8 cellular contexts compared by ENCODE assay signal in the genomic region with DNA sequence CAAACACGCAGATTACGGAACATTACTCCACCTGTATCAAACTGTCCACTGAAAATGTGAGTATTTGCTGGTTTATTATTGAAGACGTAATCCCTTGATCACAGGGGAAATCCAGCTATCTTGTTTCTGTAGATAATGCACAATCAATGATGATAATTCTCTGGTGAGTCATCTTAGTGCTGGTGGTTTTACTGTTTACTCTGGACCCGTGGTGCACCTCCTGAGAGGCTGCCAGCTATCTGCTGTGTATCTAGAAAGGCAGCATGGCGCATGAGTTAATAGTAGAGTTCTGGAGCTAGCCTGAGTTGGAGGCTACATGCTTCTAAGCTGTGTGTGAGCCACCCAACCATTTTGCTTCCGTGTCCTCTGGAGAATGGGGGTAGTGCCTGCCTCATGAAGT. TPM values are rescaled to one million over a fixed set of nuclear protein-coding genes. Genes with fewer than 3 reads are reported as not detected.
DNase-seq lines count a peak whose midpoint lies in the region; ATAC-seq and TF ChIP-seq lines count a peak whose summit lies in the region.

No MANE protein-coding gene starts in this region.

- TF ChIP-seq CTCF in fibroblast of pulmonary artery (IDR thresholded peaks at IDR 0.05; ENCODE audit: low read length, missing control alignments): no peak

- ATAC-seq in HG03521 (IDR thresholded peaks at IDR 0.05; ENCODE audit: unreplicated experiment) (no peak), GM21576 (IDR thresholded peaks at IDR 0.05; ENCODE audit: unreplicated experiment) (no peak), HG03520 (IDR thresholded peaks at IDR 0.05; ENCODE audit: unreplicated experiment) (no peak)

- no peak overlapping the region for H3K4me3 ChIP-seq in fibroblast of pulmonary artery (replicated peaks; ENCODE audit: low read depth, low read length)

- peak; percentile 66 for DNase-seq in ACHN
- DNase-seq in H4 (ENCODE audit: low spot score): peak; percentile 42
- DNase-seq in activated CD4-positive, alpha-beta T cell treated with anti-CD3 and anti-CD28 coated beads for 48 hours: peak; percentile 47
- DNase-seq in fibroblast of pulmonary artery (ENCODE audit: low read depth): peak; percentile 65
- no peak for DNase-seq in NCI-H2107 (lab: John Stamatoyannopoulos, UW)

- in situ Hi-C loops in ACHN (cut with HindIII; ENCODE audit: low pct_ligation_motif_present, low pct_unique_long_range_greater_than_20kb, low sequenced_read_pairs): no loop called here

RNA-seq across cellular contexts. Expression of a gene that starts 6.5 kb away (rescaled TPM):
- 38.9 and 52.8 TPM in 2 replicates for total RNA-seq in H4 (2014; rRNA removed; shearing (Covaris generic))

RNA-seq across cellular contexts. Expression of a gene that starts 17.0 kb away (rescaled TPM):
- total RNA-seq in H4 (2014; rRNA removed; shearing (Covaris generic)): not detected in 2 replicates

RNA-seq across cellular contexts. Expression of a gene that starts 36.7 kb away (rescaled TPM):
- 28.9 and 30.2 TPM in 2 replicates for total RNA-seq in H4 (2014; rRNA removed; shearing (Covaris generic))
